In genomic region chr7:118324790-118325449, GRCh38 we compare ENCODE assay signal across 3 cellular contexts.
TF ChIP-seq lines count a peak whose summit lies in the region.

No MANE protein-coding gene starts in this region.

TF ChIP-seq in GM23338, 12 proteins besides CTCF, POLR2A, EP300 and RAD21 (continues in another document):
- no peak for TF ChIP-seq STAT1 (IDR thresholded peaks at IDR 0.05; ENCODE audit: unreplicated experiment)
- no peak for TF ChIP-seq CREB1 (CRISPR knock-in tag; IDR thresholded peaks at IDR 0.05; ENCODE audit: low read depth)
- no peak for TF ChIP-seq NANOG (IDR thresholded peaks at IDR 0.05; ENCODE audit: borderline replicate concordance)
- TF ChIP-seq ZNF331 (CRISPR knock-in tag; IDR thresholded peaks at IDR 0.05; ENCODE audit: low read depth): no peak
- TF ChIP-seq ZNF114 (CRISPR knock-in tag; IDR thresholded peaks at IDR 0.05): no peak
- no peak for TF ChIP-seq EZH2 (IDR thresholded peaks at IDR 0.05; ENCODE audit: low read depth, unreplicated experiment)
- no peak for TF ChIP-seq REST (IDR thresholded peaks at IDR 0.05; ENCODE audit: unreplicated experiment)
- no peak for TF ChIP-seq POLR2AphosphoS5 (IDR thresholded peaks at IDR 0.05; ENCODE audit: low read depth)

TF ChIP-seq in IMR-90, 13 proteins besides CTCF, POLR2A, EP300 and RAD21:
- TF ChIP-seq MAZ (IDR thresholded peaks at IDR 0.05; ENCODE audit: borderline replicate concordance, low read depth, low read length): no peak
- no peak for TF ChIP-seq USF2 (IDR thresholded peaks at IDR 0.05; ENCODE audit: low read depth, low read length)
- no peak for TF ChIP-seq MAFK (IDR thresholded peaks at IDR 0.05; ENCODE audit: low read depth, low read length)
- TF ChIP-seq NFE2L2 (IDR thresholded peaks at IDR 0.05; ENCODE audit: low read depth, low read length): no peak
- no peak for TF ChIP-seq CHD1 (IDR thresholded peaks at IDR 0.05; ENCODE audit: low read depth, low read length)
- TF ChIP-seq SMC3 (IDR thresholded peaks at IDR 0.05; ENCODE audit: low read depth, low read length): no peak
- TF ChIP-seq CEBPB (IDR thresholded peaks at IDR 0.05; ENCODE audit: low read depth, low read length): no peak
- TF ChIP-seq MXI1 (IDR thresholded peaks at IDR 0.05; ENCODE audit: borderline replicate concordance, low read depth, low read length): no peak
- no peak for TF ChIP-seq RCOR1 (IDR thresholded peaks at IDR 0.05; ENCODE audit: insufficient replicate concordance, low read length)
- TF ChIP-seq BHLHE40 (IDR thresholded peaks at IDR 0.05; ENCODE audit: low read depth, low read length): no peak
- TF ChIP-seq ELK1 (IDR thresholded peaks at IDR 0.05; ENCODE audit: borderline replicate concordance, low read depth, low read length): no peak
- no peak for TF ChIP-seq RFX5 (IDR thresholded peaks at IDR 0.05; ENCODE audit: low read depth, low read length)
- TF ChIP-seq FOS (IDR thresholded peaks at IDR 0.05; ENCODE audit: low read depth, low read length): no peak
TF ChIP-seq in IMR-90: peak in this region for 0.

TF ChIP-seq in H1, 55 proteins besides CTCF, POLR2A, EP300 and RAD21:
- TF ChIP-seq KDM5A (IDR thresholded peaks at IDR 0.05; ENCODE audit: low read length): no peak
- no peak for TF ChIP-seq PHF8 (conservative IDR thresholded peaks at IDR 0.05; ENCODE audit: low read depth, low read length)
- no peak for TF ChIP-seq CHD7 (IDR thresholded peaks at IDR 0.05; ENCODE audit: insufficient replicate concordance, low read length)
- no peak for TF ChIP-seq HDAC6 (IDR thresholded peaks at IDR 0.05; ENCODE audit: low read depth, low read length)
- TF ChIP-seq POLR2AphosphoS5 (IDR thresholded peaks at IDR 0.05; ENCODE audit: low read depth, low read length): no peak
- TF ChIP-seq ATF2 (IDR thresholded peaks at IDR 0.05; ENCODE audit: low read length): no peak
- TF ChIP-seq SIN3A (conservative IDR thresholded peaks at IDR 0.05 in 1 of 2, IDR thresholded peaks at IDR 0.05 in 1 of 2; ENCODE audit: low read depth in 1 of 2, low read length in 2 of 2): no peak
- TF ChIP-seq BRCA1 (IDR thresholded peaks at IDR 0.05; ENCODE audit: low read depth, low read length): no peak
- no peak for TF ChIP-seq CEBPB (IDR thresholded peaks at IDR 0.05; ENCODE audit: low read depth, low read length)
- no peak for TF ChIP-seq BCL11A (IDR thresholded peaks at IDR 0.05; ENCODE audit: low read depth in 2 of 2, low read length in 2 of 2)
- no peak for TF ChIP-seq RNF2 (IDR thresholded peaks at IDR 0.05; ENCODE audit: borderline replicate concordance, low read depth, low read length, missing control alignments, poor library complexity, severe bottlenecking)
- no peak for TF ChIP-seq CTBP2 (IDR thresholded peaks at IDR 0.05; ENCODE audit: borderline replicate concordance, insufficient read depth, insufficient read length, low read length)
